ENCODE assay signal across 20 cellular contexts in genomic region chr17:78765821-78766220, GRCh38. TPM values are rescaled to one million over a fixed set of nuclear protein-coding genes. Genes with fewer than 3 reads are reported as not detected.
A peak's percentile ranks its signal among the peaks of the same experiment; 100 is the strongest.
DNase-seq lines count a peak whose midpoint lies in the region; ATAC-seq and TF ChIP-seq lines count a peak whose summit lies in the region.
"Had no signal": no experiment of that assay in that cellular context is flagged by ENCODE, and none has a peak within 500 bp of the region (broad histone marks: within the 10 kb centered on the region; RNA-seq: fewer than 3 reads in every experiment).

No MANE protein-coding gene starts in this region.

- ATAC-seq in activated naive CD8-positive, alpha-beta T cell treated with anti-CD3 and anti-CD28 coated beads, Interleukin-2, amount 50 U/mL, for 24 hours = no peak
- ATAC-seq in HG03460 (IDR thresholded peaks at IDR 0.05; ENCODE audit: unreplicated experiment) = no peak
- ATAC-seq: activated T-cell treated with anti-CD3 and anti-CD28 coated beads, Interleukin-2, amount 50 U/mL, for 4 hours; stimulated activated memory B cell treated with anti-CD40 and anti-IgM and Interleukin-4, amounts not matched to agents 10 μg/mL and 1 μg/mL and 100 μg/mL, for 72 hours had no signal

- H3K9ac ChIP-seq in endodermal cell (ENCODE audit: extremely low read depth, low read length, poor library complexity, severe bottlenecking) = no peak overlapping the region
- H3K9ac ChIP-seq: neural progenitor cell had no signal

- H3K9me3 ChIP-seq in vagina (no peaks in the 10 kb centered on the region), endodermal cell (ENCODE audit: control insufficient read depth, low read length) (no peaks in the 10 kb centered on the region)
- H3K9me3 ChIP-seq: transverse colon had no signal

- CTCF ChIA-PET in activated naive CD4-positive, alpha-beta T cell treated with anti-CD3 and anti-CD28 coated beads, Interleukin-2, amount 10 ng/mL, durations not matched to agents 7 days and 5 days (lab: Charles Lee) = interaction anchor here (1.3 to 1.8 kb wide), 2 partner anchors 18 to 33 kb away, joined by 3 read pairs; no protein-coding TSS in a partner anchor

- intact Hi-C loops in vagina (cut with DNase I) = no loop called here

- H3K36me3 Mint-ChIP-seq in activated naive CD8-positive, alpha-beta T cell = peaks cover 6% of the 10 kb centered on the region
- H3K36me3 Mint-ChIP-seq in activated naive CD8-positive, alpha-beta T cell treated with anti-CD3 and anti-CD28 coated beads, Interleukin-2, amount 50 U/mL, for 24 hours (ENCODE audit: low read depth) = peaks cover 1% of the 10 kb centered on the region
- peaks cover 21% of the 10 kb centered on the region for H3K36me3 Mint-ChIP-seq in activated naive CD4-positive, alpha-beta T cell treated with anti-CD3 and anti-CD28 coated beads, Interleukin-2, amount 10 ng/mL, durations not matched to agents 7 days and 5 days
- H3K36me3 Mint-ChIP-seq in endodermal cell (ENCODE audit: low read depth) = no peaks in the 10 kb centered on the region

- no peaks in the 10 kb centered on the region for H3K36me3 ChIP-seq in vagina
- no peaks in the 10 kb centered on the region for H3K36me3 ChIP-seq in endodermal cell (ENCODE audit: control insufficient read depth, insufficient read depth, low read length)
- H3K36me3 ChIP-seq: neural progenitor cell, transverse colon had no signal

- DNase-seq in activated naive CD8-positive, alpha-beta T cell treated with anti-CD3 and anti-CD28 coated beads, Interleukin-2, amount 50 U/mL, for 24 hours = no peak
- peak; percentile 2 for DNase-seq in activated naive CD4-positive, alpha-beta T cell treated with anti-CD3 and anti-CD28 coated beads, Interleukin-2, amount 10 ng/mL, durations not matched to agents 7 days and 5 days
- no peak for DNase-seq in vagina (ENCODE audit: extremely low spot score in 2 of 2)
- no peak for DNase-seq in activated CD4-positive, CD25-positive, alpha-beta regulatory T cell treated with anti-CD3 and anti-CD28 coated beads, Interleukin-2, amount 50 U/mL, for 72 hours
- DNase-seq in endodermal cell = no peak
- DNase-seq: activated T-cell treated with anti-CD3 and anti-CD28 coated beads, Interleukin-2, amount 50 U/mL, for 4 hours; anterior cingulate cortex; H7; kidney glomerular epithelial cell; midbrain; NCI-H1048; NCI-H2081; NCI-H510A; stimulated activated CD4-positive, alpha-beta T cell treated with anti-CD3 and anti-CD28 coated beads, Interleukin-12 subunit alpha, Interleukin-12 subunit beta, amount 100 ng/mL, for 4 hours; transverse colon had no signal

- no peaks in the 10 kb centered on the region for H3K27me3 Mint-ChIP-seq in activated naive CD8-positive, alpha-beta T cell
- H3K27me3 Mint-ChIP-seq in activated naive CD8-positive, alpha-beta T cell treated with anti-CD3 and anti-CD28 coated beads, Interleukin-2, amount 50 U/mL, for 24 hours = no peaks in the 10 kb centered on the region
- no peaks in the 10 kb centered on the region for H3K27me3 Mint-ChIP-seq in activated naive CD4-positive, alpha-beta T cell treated with anti-CD3 and anti-CD28 coated beads, Interleukin-2, amount 10 ng/mL, durations not matched to agents 7 days and 5 days
- H3K27me3 Mint-ChIP-seq in endodermal cell (ENCODE audit: insufficient read depth) = no peaks in the 10 kb centered on the region
- H3K27me3 Mint-ChIP-seq: stimulated activated memory B cell treated with anti-CD40 and anti-IgM and Interleukin-4, amounts not matched to agents 10 μg/mL and 1 μg/mL and 100 μg/mL, for 72 hours had no signal

- no peaks in the 10 kb centered on the region for H3K27me3 ChIP-seq in layer of hippocampus (ENCODE audit: control insufficient read depth, insufficient read depth, low read length)
- no peaks in the 10 kb centered on the region for H3K27me3 ChIP-seq in vagina
- no peaks in the 10 kb centered on the region for H3K27me3 ChIP-seq in endodermal cell (ENCODE audit: control insufficient read depth, insufficient read depth, low read length, poor library complexity, severe bottlenecking)
- H3K27me3 ChIP-seq: neural progenitor cell, transverse colon had no signal

- peak overlapping the region; percentile 40 for H3K4me3 Mint-ChIP-seq in activated naive CD8-positive, alpha-beta T cell
- H3K4me3 Mint-ChIP-seq in activated naive CD8-positive, alpha-beta T cell treated with anti-CD3 and anti-CD28 coated beads, Interleukin-2, amount 50 U/mL, for 24 hours = no peak overlapping the region
- H3K4me3 Mint-ChIP-seq in activated naive CD4-positive, alpha-beta T cell treated with anti-CD3 and anti-CD28 coated beads, Interleukin-2, amount 10 ng/mL, durations not matched to agents 7 days and 5 days = no peak overlapping the region
- no peak overlapping the region for H3K4me3 Mint-ChIP-seq in endodermal cell
- H3K4me3 Mint-ChIP-seq: activated T-cell treated with anti-CD3 and anti-CD28 coated beads, Interleukin-2, amount 50 U/mL, for 4 hours; neural progenitor cell; stimulated activated memory B cell treated with anti-CD40 and anti-IgM and Interleukin-4, amounts not matched to agents 10 μg/mL and 1 μg/mL and 100 μg/mL, for 72 hours had no signal

- TF ChIP-seq POLR2A in vagina (IDR thresholded peaks at IDR 0.05) = no peak

- peaks cover 47% of the 10 kb centered on the region for H3K4me1 Mint-ChIP-seq in activated naive CD8-positive, alpha-beta T cell (ENCODE audit: low read depth)
- peaks cover 45% of the 10 kb centered on the region for H3K4me1 Mint-ChIP-seq in activated naive CD8-positive, alpha-beta T cell treated with anti-CD3 and anti-CD28 coated beads, Interleukin-2, amount 50 U/mL, for 24 hours
- peaks cover 49% of the 10 kb centered on the region for H3K4me1 Mint-ChIP-seq in activated naive CD4-positive, alpha-beta T cell treated with anti-CD3 and anti-CD28 coated beads, Interleukin-2, amount 10 ng/mL, durations not matched to agents 7 days and 5 days
- H3K4me1 Mint-ChIP-seq in endodermal cell = no peaks in the 10 kb centered on the region

- H3K27ac Mint-ChIP-seq in activated naive CD8-positive, alpha-beta T cell = no peak overlapping the region
- no peak overlapping the region for H3K27ac Mint-ChIP-seq in activated naive CD8-positive, alpha-beta T cell treated with anti-CD3 and anti-CD28 coated beads, Interleukin-2, amount 50 U/mL, for 24 hours
- H3K27ac Mint-ChIP-seq in activated naive CD4-positive, alpha-beta T cell treated with anti-CD3 and anti-CD28 coated beads, Interleukin-2, amount 10 ng/mL, durations not matched to agents 7 days and 5 days = no peak overlapping the region
- H3K27ac Mint-ChIP-seq in endodermal cell = no peak overlapping the region
- H3K27ac Mint-ChIP-seq: neural progenitor cell; stimulated activated memory B cell treated with anti-CD40 and anti-IgM and Interleukin-4, amounts not matched to agents 10 μg/mL and 1 μg/mL and 100 μg/mL, for 72 hours had no signal

- 80 to 88% methylated on average over 1 to 3 of the region's 3 CpGs for WGBS in endodermal cell (ENCODE audit: insufficient coverage in 1 of 2, insufficient read length in 1 of 2), 2 experiments

- no peak for TF ChIP-seq CTCF in vagina (IDR thresholded peaks at IDR 0.05)
- no peak for TF ChIP-seq CTCF in endodermal cell (conservative IDR thresholded peaks at IDR 0.05)

- H3K4me1 ChIP-seq in vagina (peaks cover 64% of the 10 kb centered on the region), endodermal cell (ENCODE audit: control insufficient read depth, insufficient read depth, low read length) (no peaks in the 10 kb centered on the region)

- no peaks in the 10 kb centered on the region for H3K9me3 Mint-ChIP-seq in activated naive CD8-positive, alpha-beta T cell (ENCODE audit: low read depth)
- no peaks in the 10 kb centered on the region for H3K9me3 Mint-ChIP-seq in activated naive CD8-positive, alpha-beta T cell treated with anti-CD3 and anti-CD28 coated beads, Interleukin-2, amount 50 U/mL, for 24 hours
- H3K9me3 Mint-ChIP-seq in activated naive CD4-positive, alpha-beta T cell treated with anti-CD3 and anti-CD28 coated beads, Interleukin-2, amount 10 ng/mL, durations not matched to agents 7 days and 5 days = no peaks in the 10 kb centered on the region
- H3K9me3 Mint-ChIP-seq in endodermal cell = no peaks in the 10 kb centered on the region
- H3K9me3 Mint-ChIP-seq: activated T-cell treated with anti-CD3 and anti-CD28 coated beads, Interleukin-2, amount 50 U/mL, for 4 hours; stimulated activated memory B cell treated with anti-CD40 and anti-IgM and Interleukin-4, amounts not matched to agents 10 μg/mL and 1 μg/mL and 100 μg/mL, for 72 hours had no signal

- peak overlapping the region; percentile 43 for H3K27ac ChIP-seq in layer of hippocampus (ENCODE audit: low read depth, low read length)
- H3K27ac ChIP-seq in vagina = peak overlapping the region; percentile 21
- no peak overlapping the region for H3K27ac ChIP-seq in endodermal cell (ENCODE audit: low read depth, low read length)
- H3K27ac ChIP-seq: neural progenitor cell, transverse colon had no signal

- H3K4me3 ChIP-seq in vagina (no peak overlapping the region), endodermal cell (ENCODE audit: low read length) (no peak overlapping the region)
- H3K4me3 ChIP-seq: neural progenitor cell, transverse colon had no signal

RNA-seq across cellular contexts. Expression of gene CYTH1, which starts 16.3 kb away (rescaled TPM):
- total RNA-seq in vagina (62.9 TPM), endodermal cell (10 to 100 TPM; 23.1 to 27.4 TPM)
- polyA plus RNA-seq in endodermal cell (2013, experiment 1 of 2) = 20.3 TPM
- polyA plus RNA-seq in endodermal cell (2013, experiment 2 of 2) = 17.8 TPM
